Comparison of ENCODE assay signal across 7 cellular contexts in the genomic region with DNA sequence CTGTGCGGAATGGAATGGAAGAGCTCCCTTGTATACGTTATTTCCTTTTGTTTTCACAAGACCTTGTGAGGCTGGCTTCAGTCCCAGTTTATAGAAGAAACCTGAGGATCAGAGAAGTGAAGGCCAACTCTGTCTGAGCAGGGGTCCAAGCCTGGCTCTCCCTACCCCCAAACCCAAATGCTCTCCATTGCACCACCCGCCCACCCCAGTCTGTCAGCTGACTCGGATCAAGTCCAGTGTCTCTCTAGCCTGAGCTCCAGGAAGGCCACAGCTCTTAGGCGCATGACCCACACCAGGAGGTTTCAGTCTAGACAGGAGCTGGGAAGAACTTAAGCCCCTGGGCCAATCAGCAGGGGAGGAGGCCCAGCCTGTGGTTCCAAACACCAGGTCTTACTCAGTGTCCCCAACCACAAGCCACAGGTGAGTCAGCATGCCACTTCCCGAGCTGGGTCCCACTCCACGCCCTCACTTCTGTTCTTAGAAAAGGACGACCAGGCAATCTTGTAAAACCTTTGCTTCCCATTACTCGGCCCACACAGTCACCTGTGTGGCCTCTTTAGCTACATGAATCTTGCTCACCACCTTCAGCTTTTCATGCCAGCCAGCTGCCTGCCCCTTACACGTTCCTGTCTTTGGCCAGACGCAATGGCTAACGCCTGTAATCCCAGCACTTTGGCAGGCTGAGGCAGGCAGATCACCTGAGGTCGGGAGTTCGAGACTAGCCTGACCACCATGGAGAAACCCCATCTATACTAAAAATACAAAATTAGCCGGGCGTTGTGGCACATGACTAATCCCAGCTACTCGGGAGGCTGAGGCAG. TPM values are rescaled to one million over a fixed set of nuclear protein-coding genes. Genes with fewer than 3 reads are reported as not detected.
DNase-seq lines count a peak whose midpoint lies in the region; ATAC-seq and TF ChIP-seq lines count a peak whose summit lies in the region.

No MANE protein-coding gene starts in this region.

- H3K4me1 ChIP-seq in neutrophil (ENCODE audit: control insufficient read depth in 1 of 2, insufficient read depth in 1 of 2, low read depth in 1 of 2, low read length in 1 of 2) = peaks cover 100% of the 10 kb centered on the region in 2 experiments
- H3K4me1 ChIP-seq in thyroid gland = peaks cover 62 to 86% of the 10 kb centered on the region in 2 donors

- no peaks in the 10 kb centered on the region for H3K36me3 ChIP-seq in neutrophil
- no peaks in the 10 kb centered on the region for H3K36me3 ChIP-seq in thyroid gland

- 53 to 62% methylated on average over 17 of the region's 17 CpGs for WGBS in thyroid gland, 2 donors

- no peaks in the 10 kb centered on the region for H3K27me3 Mint-ChIP-seq in chondrocyte (ENCODE audit: low read depth)

- H3K27me3 ChIP-seq in neutrophil = no peaks in the 10 kb centered on the region
- no peaks in the 10 kb centered on the region for H3K27me3 ChIP-seq in thyroid gland

- no peaks in the 10 kb centered on the region for H3K9me3 ChIP-seq in neutrophil
- H3K9me3 ChIP-seq in thyroid gland = no peaks in the 10 kb centered on the region

- TF ChIP-seq CTCF in chondrocyte (IDR thresholded peaks at IDR 0.05) = no peak
- peak; percentile 14 for TF ChIP-seq CTCF in neutrophil (IDR thresholded peaks at IDR 0.05)
- no peak for TF ChIP-seq CTCF in thyroid gland (IDR thresholded peaks at IDR 0.05)

- peaks cover 53% of the 10 kb centered on the region for H3K4me1 Mint-ChIP-seq in chondrocyte (ENCODE audit: low read depth)

- no peak for TF ChIP-seq POLR2A in thyroid gland (IDR thresholded peaks at IDR 0.05)

- DNase-seq in HS-27A (ENCODE audit: low read depth) (peak; percentile 34), chondrocyte (ENCODE audit: low spot score) (no peak), thyroid gland (peak; percentile 54 to 63)
- peak; percentile 83 for DNase-seq in activated CD4-positive, alpha-beta T cell treated with anti-CD3 and anti-CD28 coated beads for 1 hour

- H3K4me3 Mint-ChIP-seq in chondrocyte (ENCODE audit: unreplicated experiment) = no peak overlapping the region

- peak overlapping the region; percentile 95 for H3K27ac Mint-ChIP-seq in chondrocyte (ENCODE audit: unreplicated experiment)

- peak overlapping the region; percentile 38 to 76 for H3K4me3 ChIP-seq in neutrophil (ENCODE audit: low read depth in 1 of 2, low read length in 1 of 2)
- no peak overlapping the region for H3K4me3 ChIP-seq in thyroid gland (replicated peaks in 1 of 3)

- H3K36me3 Mint-ChIP-seq in chondrocyte (ENCODE audit: low read depth) = peaks cover 7% of the 10 kb centered on the region

- intact Hi-C loops in thyroid gland (cut with DNase I) = no loop called here

- H3K9me3 Mint-ChIP-seq in chondrocyte (ENCODE audit: low read depth) = no peaks in the 10 kb centered on the region

- H3K27ac ChIP-seq in neutrophil = peak overlapping the region; percentile 98
- peak overlapping the region; percentile 20 to 96 (median 82) for H3K27ac ChIP-seq in thyroid gland

- peak; percentile 31 for ATAC-seq in GM19467 (IDR thresholded peaks at IDR 0.05; ENCODE audit: unreplicated experiment)
- no peak for ATAC-seq in GM21528 (IDR thresholded peaks at IDR 0.05; ENCODE audit: low FRiP score, unreplicated experiment)

RNA-seq across cellular contexts. Expression of a gene that starts 27.8 kb away (rescaled TPM):
- 30.4 to 34.3 TPM (median 33.6 TPM) in 3 replicates for total RNA-seq in chondrocyte
- total RNA-seq in thyroid gland = 10 to 100 TPM; 31.6 to 55.5 (median 46.6) TPM

RNA-seq across cellular contexts. Expression of a gene that starts 30.2 kb away (rescaled TPM):
- total RNA-seq in chondrocyte (47.3 to 52.8 TPM (median 51.9 TPM) in 3 replicates), thyroid gland (10 to 100 TPM; 22.1 to 79.4 (median 49.9) TPM)

RNA-seq across cellular contexts. Expression of a gene that starts 44.1 kb away (rescaled TPM):
- total RNA-seq in chondrocyte = 6.3 to 11.9 TPM (median 9.6 TPM) in 3 replicates
- 1 to 10 TPM in 1 of 4 donors, not detected in 3; 3.8 TPM for total RNA-seq in thyroid gland

RNA-seq across cellular contexts. Expression of a gene that starts 57.1 kb away (rescaled TPM):
- total RNA-seq in chondrocyte = not detected in 3 replicates
- 1 to 10 TPM in 1 of 4 donors, under 1 TPM in 1, not detected in 2; 0.67 to 1.1 TPM for total RNA-seq in thyroid gland

Comparison
In these comparisons a context has a peak if more than half of its experiments do, and no peak if none do; other contexts are left out.
1. H3K4me3 ChIP-seq: peak in neutrophil (2 of 2); none in thyroid gland (0 of 3).